Comparison of ENCODE assay signal across 17 cellular contexts in the genomic region with DNA sequence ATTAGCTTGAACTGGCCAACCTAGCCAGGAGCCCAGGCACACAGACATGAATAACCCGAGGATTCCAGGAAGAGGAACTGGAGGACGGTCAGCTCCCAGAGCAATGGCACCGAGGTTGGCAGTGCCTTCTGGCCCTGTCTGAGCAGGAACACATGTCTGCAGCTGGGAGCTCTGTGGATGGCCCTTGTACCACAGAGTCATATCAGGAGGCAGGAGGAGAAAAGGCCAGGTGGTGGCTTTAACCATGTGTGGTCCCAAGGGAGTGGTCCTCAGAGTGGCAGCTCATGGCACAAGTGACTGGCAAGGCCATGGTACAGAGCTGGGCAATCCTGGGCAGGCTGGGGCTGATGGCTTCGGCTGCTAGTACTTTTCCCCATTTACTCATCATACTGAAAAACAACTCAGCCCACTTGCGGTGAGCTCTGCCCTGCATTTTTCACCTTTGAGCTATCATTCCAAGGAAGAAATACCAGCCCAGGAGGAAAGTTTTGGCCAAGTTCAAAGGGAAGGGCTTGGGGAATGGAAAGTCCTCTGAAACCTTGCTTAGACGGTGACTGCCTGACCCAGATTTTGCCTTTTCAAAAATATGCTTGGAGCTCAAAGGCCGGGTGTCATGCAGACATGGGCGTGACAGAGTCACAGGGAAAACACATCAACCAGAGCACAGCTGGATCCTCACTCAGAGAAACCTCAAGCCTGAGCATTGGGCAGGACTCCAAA. TPM values are rescaled to one million over a fixed set of nuclear protein-coding genes. Genes with fewer than 3 reads are reported as not detected.
A peak's percentile ranks its signal among the peaks of the same experiment; 100 is the strongest.
DNase-seq lines count a peak whose midpoint lies in the region; ATAC-seq, FAIRE-seq and TF ChIP-seq lines count a peak whose summit lies in the region.
"Had no signal": no experiment of that assay in that cellular context is flagged by ENCODE, and none has a peak within 500 bp of the region (broad histone marks: within the 10 kb centered on the region; RNA-seq: fewer than 3 reads in every experiment).

No MANE protein-coding gene starts in this region.

- no peak overlapping the region for H3K23ac ChIP-seq in mesenchymal stem cell (ENCODE audit: low read length in 2 of 2)

- H3K27ac ChIP-seq in breast epithelium (peak overlapping the region; percentile 83 to 88), mesenchymal stem cell (ENCODE audit: low read length, poor library complexity, severe bottlenecking) (no peak overlapping the region)
- H3K27ac ChIP-seq: epithelial cell of prostate, pancreas had no signal

- ATAC-seq in left lobe of liver (no peak), HG03469 (IDR thresholded peaks at IDR 0.05; ENCODE audit: unreplicated experiment) (no peak)
- ATAC-seq in activated CD4-positive, alpha-beta T cell treated with anti-CD3 and anti-CD28 coated beads for 36 hours: no peak
- ATAC-seq: pancreas had no signal

- H2AFZ ChIP-seq in mesenchymal stem cell (ENCODE audit: low read depth, low read length): no peak overlapping the region

- no peak overlapping the region for H3K27ac Mint-ChIP-seq in activated CD4-positive, alpha-beta T cell treated with anti-CD3 and anti-CD28 coated beads for 36 hours

- intact Hi-C loops in breast epithelium (cut with DNase I; ENCODE audit: low total_unique reads): no loop called here
- intact Hi-C loops in activated CD4-positive, alpha-beta T cell treated with anti-CD3 and anti-CD28 coated beads for 36 hours (cut with DNase I, micrococcal nuclease): no loop called here

- no peak overlapping the region for H2BK15ac ChIP-seq in mesenchymal stem cell (ENCODE audit: low read depth, poor library complexity, severe bottlenecking)

- no peak overlapping the region for H3K9ac ChIP-seq in mesenchymal stem cell (ENCODE audit: low read length)

- H2AK5ac ChIP-seq in mesenchymal stem cell (ENCODE audit: low read length, severe bottlenecking): peak overlapping the region; percentile 18

- no peak overlapping the region for H4K8ac ChIP-seq in mesenchymal stem cell (ENCODE audit: low read length)

- DNase-seq in BJ (ENCODE audit: low read depth) (peak; percentile 28), LHCN-M2 (ENCODE audit: low read depth) (peak; percentile 53), breast epithelium (ENCODE audit: low spot score in 2 of 2) (peak in 1 of 2 donors; percentile 66), mesenchymal stem cell (no peak), H54 (ENCODE audit: insufficient read length, low spot score) (no peak), left lobe of liver (ENCODE audit: low spot score) (no peak)
- DNase-seq in activated CD4-positive, alpha-beta T cell treated with anti-CD3 and anti-CD28 coated beads for 36 hours: no peak
- DNase-seq: activated naive CD4-positive, alpha-beta T cell treated with anti-CD3 and anti-CD28 coated beads, Interleukin-2, amount 50 U/mL, for 16 hours; DMS153; midbrain; NCI-H526 treated with DMSO at 0.1 percent for 48 hours; pancreas had no signal

- POLR2A ChIA-PET in BJ (lab: Charles Lee): no interaction called here
- POLR2A ChIA-PET in activated CD4-positive, alpha-beta T cell treated with anti-CD3 and anti-CD28 coated beads for 36 hours (lab: Charles Lee): no interaction called here

- H3K4me3 ChIP-seq in BJ (ENCODE audit: low read depth, low read length) (no peak overlapping the region), breast epithelium (no peak overlapping the region), mesenchymal stem cell (ENCODE audit: insufficient read depth in 1 of 2, low read depth in 1 of 2, low read length in 2 of 2) (no peak overlapping the region)
- H3K4me3 ChIP-seq: pancreas had no signal

- H4K91ac ChIP-seq in mesenchymal stem cell (ENCODE audit: low read length): no peak overlapping the region

- no peak overlapping the region for H3K4me3 Mint-ChIP-seq in activated CD4-positive, alpha-beta T cell treated with anti-CD3 and anti-CD28 coated beads for 36 hours
- H3K4me3 Mint-ChIP-seq: central memory CD8-positive, alpha-beta T cell had no signal

- CTCF ChIA-PET in BJ (lab: Yijun Ruan, JAX): interaction anchor here (0.6 to 7.7 kb wide), 6 partner anchors 9 to 101 kb away, joined by 3 to 54 read pairs (median 4); a partner anchor contains a TSS
- CTCF ChIA-PET in activated CD4-positive, alpha-beta T cell treated with anti-CD3 and anti-CD28 coated beads for 36 hours (lab: Charles Lee): interaction anchor here (0.6 to 1.3 kb wide), 3 partner anchors 21 to 266 kb away, joined by 3 to 4 read pairs (median 4); no protein-coding TSS in a partner anchor

- no peak for FAIRE-seq in H54 (lab: Jason Lieb, UNC)
- FAIRE-seq: GM12892, GM19239, pancreas had no signal

- no peaks in the 10 kb centered on the region for H3K36me3 ChIP-seq in BJ (ENCODE audit: control insufficient read depth, insufficient read depth, low read length)
- no peaks in the 10 kb centered on the region for H3K36me3 ChIP-seq in breast epithelium
- no peaks in the 10 kb centered on the region for H3K36me3 ChIP-seq in mesenchymal stem cell (ENCODE audit: control insufficient read depth in 1 of 2, insufficient read depth in 2 of 2, low read depth in 1 of 2, low read length in 2 of 2)
- H3K36me3 ChIP-seq: pancreas had no signal

- no peak overlapping the region for H3K18ac ChIP-seq in mesenchymal stem cell (ENCODE audit: low read depth in 1 of 2, low read length in 2 of 2)

- WGBS in mesenchymal stem cell: 88% methylated on average over 8 of the region's 8 CpGs

- peaks cover 8% of the 10 kb centered on the region for H3K27me3 Mint-ChIP-seq in activated CD4-positive, alpha-beta T cell treated with anti-CD3 and anti-CD28 coated beads for 36 hours

- no peak for TF ChIP-seq POLR2A in breast epithelium (IDR thresholded peaks at IDR 0.05)
- TF ChIP-seq POLR2A in H54 (IDR thresholded peaks at IDR 0.05; ENCODE audit: low read depth, low read length): no peak

- no peaks in the 10 kb centered on the region for H3K9me3 Mint-ChIP-seq in activated CD4-positive, alpha-beta T cell treated with anti-CD3 and anti-CD28 coated beads for 36 hours (ENCODE audit: low read depth)
- H3K9me3 Mint-ChIP-seq: central memory CD8-positive, alpha-beta T cell had no signal

- H2BK12ac ChIP-seq in mesenchymal stem cell (ENCODE audit: low read length in 2 of 2): no peak overlapping the region

- peaks cover 0 to 5% of the 10 kb centered on the region in 2 donors for H3K4me1 ChIP-seq in breast epithelium
- H3K4me1 ChIP-seq in mesenchymal stem cell (ENCODE audit: control insufficient read depth, insufficient read depth, low read depth, low read length): peaks cover 18% of the 10 kb centered on the region
- H3K4me1 ChIP-seq: pancreas had no signal

- H3K4me2 ChIP-seq in mesenchymal stem cell (ENCODE audit: low read length, poor library complexity, severe bottlenecking): no peak overlapping the region

- H3K9me3 ChIP-seq in breast epithelium (no peaks in the 10 kb centered on the region), mesenchymal stem cell (ENCODE audit: control insufficient read depth, low read length) (no peaks in the 10 kb centered on the region)
- H3K9me3 ChIP-seq: pancreas had no signal

- H3K36me3 Mint-ChIP-seq in activated CD4-positive, alpha-beta T cell treated with anti-CD3 and anti-CD28 coated beads for 36 hours (ENCODE audit: low read depth): no peaks in the 10 kb centered on the region

- no peak overlapping the region for H3K14ac ChIP-seq in mesenchymal stem cell (ENCODE audit: low read length in 2 of 2)

- H2BK120ac ChIP-seq in mesenchymal stem cell (ENCODE audit: low read depth, low read length): no peak overlapping the region

- no peaks in the 10 kb centered on the region for H3K4me1 Mint-ChIP-seq in activated CD4-positive, alpha-beta T cell treated with anti-CD3 and anti-CD28 coated beads for 36 hours

- TF ChIP-seq CTCF in BJ (IDR thresholded peaks at IDR 0.05; ENCODE audit: insufficient read depth, low read depth, low read length): no peak
- TF ChIP-seq CTCF in breast epithelium (IDR thresholded peaks at IDR 0.05): no peak

- H3K27me3 ChIP-seq in BJ (ENCODE audit: control insufficient read depth, insufficient read depth, low read length) (peaks cover 4% of the 10 kb centered on the region; the same call in 1 of the 2 replicates), breast epithelium (no peaks in the 10 kb centered on the region), mesenchymal stem cell (ENCODE audit: control insufficient read depth in 1 of 2, insufficient read depth in 1 of 2, low read length in 2 of 2) (peaks cover 18 to 46% of the 10 kb centered on the region in 2 experiments)
- H3K27me3 ChIP-seq: pancreas had no signal

- no peak overlapping the region for H2BK5ac ChIP-seq in mesenchymal stem cell (ENCODE audit: low read depth, low read length, poor library complexity, severe bottlenecking)

- H3K4ac ChIP-seq in mesenchymal stem cell (ENCODE audit: low read depth in 1 of 2, low read length in 2 of 2): no peak overlapping the region

- H3K79me1 ChIP-seq in mesenchymal stem cell (replicated peaks; ENCODE audit: low read length, poor library complexity, severe bottlenecking): no peaks in the 10 kb centered on the region

RNA-seq across cellular contexts. Expression of a gene that starts 25.7 kb away (rescaled TPM):
- polyA plus RNA-seq in BJ (2011; rRNA removed): 67.9 and 75.5 TPM in 2 replicates
- 32.5 and 61.1 TPM in 2 replicates for polyA minus RNA-seq in BJ (2011; rRNA and poly(A)+ RNA removed)
- total RNA-seq in LHCN-M2 (2014; rRNA removed) (0.19 and 0.46 TPM in 2 replicates), breast epithelium (10 to 100 TPM in 1 of 3 donors, 1 to 10 TPM in 2; 6.9 to 26.1 (median 6.9) TPM), left lobe of liver (0.55 TPM)
- 0.58 TPM for polyA plus RNA-seq in LHCN-M2 (2012)
- polyA plus RNA-seq in mesenchymal stem cell (2013, experiment 1 of 2): 4.6 TPM
- polyA plus RNA-seq in mesenchymal stem cell (2013, experiment 2 of 2): 4.5 TPM
- not detected for total RNA-seq in activated CD4-positive, alpha-beta T cell treated with anti-CD3 and anti-CD28 coated beads for 36 hours

Comparison
In these comparisons a context has a peak if more than half of its experiments do, and no peak if none do; other contexts are left out.
1. DNase-seq: peak in BJ (single experiment) and LHCN-M2 (single experiment); none in mesenchymal stem cell (single experiment), H54 (single experiment), left lobe of liver (single experiment) and activated CD4-positive, alpha-beta T cell treated with anti-CD3 and anti-CD28 coated beads for 36 hours (single experiment).